15 cellular contexts compared by ENCODE assay signal in genomic region chr22:49712195-49712791, GRCh38.
DNase-seq lines count a peak whose midpoint lies in the region; ATAC-seq, FAIRE-seq and TF ChIP-seq lines count a peak whose summit lies in the region.
"Had no signal": no experiment of that assay in that cellular context is flagged by ENCODE, and none has a peak within 500 bp of the region (broad histone marks: within the 10 kb centered on the region; RNA-seq: fewer than 3 reads in every experiment).

No MANE protein-coding gene starts in this region.

- no peaks in the 10 kb centered on the region for H3K4me1 ChIP-seq in HEK293 (ENCODE audit: control insufficient read depth, insufficient read depth, low read length)
- no peaks in the 10 kb centered on the region for H3K4me1 ChIP-seq in mesendoderm (ENCODE audit: control insufficient read depth, low read depth, low read length)
- H3K4me1 ChIP-seq: SJCRH30 had no signal

- no peaks in the 10 kb centered on the region for H3K79me2 ChIP-seq in mesendoderm (ENCODE audit: control insufficient read depth, insufficient read depth, low read length)

- no peak for TF ChIP-seq CTCF in HEK293 (tag by site-specific recombination; IDR thresholded peaks at IDR 0.05)

- H2BK120ac ChIP-seq in mesendoderm (ENCODE audit: low read depth, low read length), result no peak overlapping the region

- H3K9ac ChIP-seq in mesendoderm (ENCODE audit: low read length), result no peak overlapping the region

- ATAC-seq in HG02759 (IDR thresholded peaks at IDR 0.05; ENCODE audit: unreplicated experiment), result no peak

- H3K4ac ChIP-seq in mesendoderm (ENCODE audit: low read depth, low read length), result no peak overlapping the region

- H3K27me3 ChIP-seq in mesendoderm (ENCODE audit: insufficient read depth, low read length, poor library complexity), result no peaks in the 10 kb centered on the region

- no peak overlapping the region for H3K56ac ChIP-seq in mesendoderm (ENCODE audit: low read length)

- H2BK15ac ChIP-seq in mesendoderm (replicated peaks; ENCODE audit: low read depth), result no peak overlapping the region

- no peak overlapping the region for H3K4me2 ChIP-seq in mesendoderm (ENCODE audit: low read length)

- POLR2A ChIA-PET in HEK293 (lab: Yijun Ruan, JAX), result interaction anchor here (0.5 kb wide), 1 partner anchor 413 kb away, joined by 6 read pairs; no protein-coding TSS in a partner anchor

- H3K4me3 ChIP-seq in HEK293 (ENCODE audit: low read depth, low read length), result no peak overlapping the region
- no peak overlapping the region for H3K4me3 ChIP-seq in mesendoderm (ENCODE audit: low read length)
- H3K4me3 ChIP-seq: lung, SJCRH30 had no signal

- no peak overlapping the region for H3K18ac ChIP-seq in mesendoderm (ENCODE audit: low read length)

- H3K79me1 ChIP-seq in mesendoderm (ENCODE audit: low read length), result no peaks in the 10 kb centered on the region

- DNase-seq in AG08396 (ENCODE audit: low spot score) (peak; percentile 45), astrocyte of the hippocampus (ENCODE audit: low read depth, low spot score) (peak; percentile 44), mesendoderm (peak; percentile 46), GM12892 (ENCODE audit: insufficient read length) (no peak), hippocampal formation (lab: John Stamatoyannopoulos, UW) (no peak), NCI-H1105 (lab: John Stamatoyannopoulos, UW) (no peak)
- DNase-seq: activated gamma-delta T cell; NCI-H1092 treated with DMSO at 0.1 percent for 48 hours; NCI-H226; stimulated activated CD4-positive, alpha-beta T cell treated with anti-CD3 and anti-CD28 coated beads, Interleukin-4, amount 100 ng/mL, for 4 hours had no signal

- H4K8ac ChIP-seq in mesendoderm (ENCODE audit: low read depth, low read length), result no peak overlapping the region

- no CpG with 5 or more reads among the region's 22 CpGs for WGBS in mesendoderm (ENCODE audit: extremely low coverage, insufficient coverage, low lambda C conversion rate)

- H3K27ac ChIP-seq in HEK293 (ENCODE audit: extremely low read depth, low read depth, low read length) (no peak overlapping the region), mesendoderm (ENCODE audit: low read depth, low read length) (no peak overlapping the region)
- H3K27ac ChIP-seq: SJCRH30 had no signal

- no peak for FAIRE-seq in GM12892 (lab: Jason Lieb, UNC)
- FAIRE-seq: GM18507 had no signal

- H2AK5ac ChIP-seq in mesendoderm (ENCODE audit: low read length), result no peak overlapping the region

- no peak for TF ChIP-seq POLR2A in GM12892 (IDR thresholded peaks at IDR 0.05; ENCODE audit: low read depth, low read length)

- no peak overlapping the region for H4K5ac ChIP-seq in mesendoderm (ENCODE audit: low read length)

- H3K36me3 ChIP-seq in HEK293 (ENCODE audit: control insufficient read depth in 2 of 2, insufficient read depth in 1 of 2, low read length in 2 of 2) (no peaks in the 10 kb centered on the region), mesendoderm (ENCODE audit: control insufficient read depth, insufficient read depth, low read length) (no peaks in the 10 kb centered on the region)
- H3K36me3 ChIP-seq: SJCRH30 had no signal

- H3K9me3 ChIP-seq in HEK293 (ENCODE audit: control insufficient read depth, insufficient read depth, low read depth, low read length), result no peaks in the 10 kb centered on the region

- CTCF ChIA-PET in HEK293 (lab: Yijun Ruan, JAX), result no interaction called here

- no peak overlapping the region for H2BK5ac ChIP-seq in mesendoderm (ENCODE audit: low read length)

- H3K23ac ChIP-seq in mesendoderm (ENCODE audit: low read length), result no peak overlapping the region

TF ChIP-seq in HEK293, 187 proteins besides CTCF, POLR2A, EP300 and RAD21:
- TF ChIP-seq REST (tag by site-specific recombination; IDR thresholded peaks at IDR 0.05) (peak; percentile 85), HOXD13 (CRISPR knock-in tag; IDR thresholded peaks at IDR 0.05; ENCODE audit: borderline replicate concordance) (no peak)
TF ChIP-seq in HEK293: peak in this region for 1.

Comparison
In these comparisons a context has a peak if more than half of its experiments do, and no peak if none do; other contexts are left out.
1. DNase-seq: peak in AG08396 (single experiment), astrocyte of the hippocampus (single experiment) and mesendoderm (single experiment); none in GM12892 (single experiment), hippocampal formation (0 of 2) and NCI-H1105 (single experiment).